ENCODE assay signal across 8 cellular contexts in genomic region chr13:29595380-29596063, GRCh38. TPM values are rescaled to one million over a fixed set of nuclear protein-coding genes. Genes with fewer than 3 reads are reported as not detected.
DNase-seq lines count a peak whose midpoint lies in the region; ATAC-seq lines count a peak whose summit lies in the region.

Gene SLC7A1 (minus strand): TSS chr13:29595688. CDS start chr13:29536188, 59,500 bp downstream.

- DNase-seq in DMS 273 treated with DMSO at 0.1 percent for 48 hours (lab: John Stamatoyannopoulos, UW), result peak; percentile 20
- peak; percentile 78 for DNase-seq in OCI-M1 (lab: John Stamatoyannopoulos, UW)
- DNase-seq in activated T-cell treated with anti-CD3 and anti-CD28 coated beads for 48 hours (ENCODE audit: low read depth), result peak; percentile 88
- peak; percentile 86 for DNase-seq in stimulated activated CD8-positive, alpha-beta memory T cell treated with anti-CD3 and anti-CD28 coated beads, Interleukin-4, amount 100 ng/mL, for 48 hours

- ATAC-seq in GM21447 (IDR thresholded peaks at IDR 0.05; ENCODE audit: unreplicated experiment), result peak; percentile 72

- peak within 1 kb of the TSS; percentile 82 for H3K4me3 ChIP-seq in HUES6 (ENCODE audit: low read depth, low read length)
- peak within 1 kb of the TSS; percentile 84 to 92 for H3K4me3 ChIP-seq in esophagus (ENCODE audit: low read depth in 1 of 2, low read length in 2 of 2)
- peak within 1 kb of the TSS; percentile 80 to 82 for H3K4me3 ChIP-seq in mucosa of rectum (ENCODE audit: low read length in 2 of 2)

- H3K36me3 ChIP-seq in HUES6 (ENCODE audit: control insufficient read depth, insufficient read depth, low read length), result 0 out of 2 replicates have a peak, but pooled peaks cover 4% of the 10 kb centered on the region
- H3K36me3 ChIP-seq in esophagus (ENCODE audit: control insufficient read depth in 2 of 2, insufficient read depth in 2 of 2, low read length in 1 of 2), result no peaks in the 10 kb centered on the region
- H3K36me3 ChIP-seq in mucosa of rectum (ENCODE audit: control insufficient read depth in 2 of 2, insufficient read depth in 2 of 2, low read length in 2 of 2), result no peaks in the 10 kb centered on the region

- H3K9ac ChIP-seq in HUES6 (ENCODE audit: low read length) (peak within 1 kb of the TSS; percentile 99), mucosa of rectum (ENCODE audit: low read depth in 1 of 2, low read length in 2 of 2) (peak within 1 kb of the TSS; percentile 74 to 89)

- H3K27me3 ChIP-seq in HUES6 (ENCODE audit: control insufficient read depth, insufficient read depth, low read length), result peaks cover 14% of the 10 kb centered on the region
- no peaks in the 10 kb centered on the region for H3K27me3 ChIP-seq in esophagus (ENCODE audit: control insufficient read depth in 1 of 2, insufficient read depth in 2 of 2, low read length in 2 of 2)
- peaks cover 0 to 2% of the 10 kb centered on the region in 2 donors for H3K27me3 ChIP-seq in mucosa of rectum (ENCODE audit: control insufficient read depth in 2 of 2, insufficient read depth in 2 of 2, low read length in 2 of 2)

- H3K9me3 ChIP-seq in HUES6 (ENCODE audit: control insufficient read depth, insufficient read depth, low read depth, low read length) (no peaks in the 10 kb centered on the region), esophagus (ENCODE audit: control insufficient read depth in 2 of 2, insufficient read depth in 1 of 2, low read depth in 1 of 2, low read length in 1 of 2) (no peaks in the 10 kb centered on the region), mucosa of rectum (ENCODE audit: control insufficient read depth in 2 of 2, low read length in 2 of 2) (no peaks in the 10 kb centered on the region)

- H3K27ac ChIP-seq in HUES6 (ENCODE audit: low read depth, low read length), result peak within 1 kb of the TSS; percentile 97
- peak within 1 kb of the TSS; percentile 95 to 96 for H3K27ac ChIP-seq in esophagus (ENCODE audit: low read depth in 2 of 2, low read length in 1 of 2)
- H3K27ac ChIP-seq in mucosa of rectum (ENCODE audit: low read depth in 2 of 2, low read length in 2 of 2), result peak within 1 kb of the TSS; percentile 77 to 82

- H3K4me1 ChIP-seq in HUES6 (ENCODE audit: control insufficient read depth, insufficient read depth, low read length) (peaks cover 27% of the 10 kb centered on the region), esophagus (ENCODE audit: control insufficient read depth in 2 of 2, insufficient read depth in 2 of 2, low read length in 1 of 2) (no peaks in the 10 kb centered on the region), mucosa of rectum (ENCODE audit: control insufficient read depth in 2 of 2, insufficient read depth in 2 of 2, low read length in 2 of 2) (peaks cover 4 to 8% of the 10 kb centered on the region in 2 donors)

- 0 to 1% methylated on average over 36 to 98 of the region's 98 CpGs for WGBS in esophagus, 2 donors

RNA-seq across cellular contexts. Expression of gene SLC7A1, which starts in this region (rescaled TPM):
- polyA plus RNA-seq in esophagus, result 10 to 100 TPM; 34.9 to 51.2 TPM

Comparison
In these comparisons a context has a peak if more than half of its experiments do, and no peak if none do; other contexts are left out.
1. Peak in every context shown above with its lines: DNase-seq, ATAC-seq, H3K4me3 ChIP-seq and H3K27ac ChIP-seq.
2. DNase-seq: peak in every context shown above with its lines; median percentile 88 in activated T-cell treated with anti-CD3 and anti-CD28 coated beads for 48 hours; 86 in stimulated activated CD8-positive, alpha-beta memory T cell treated with anti-CD3 and anti-CD28 coated beads, Interleukin-4, amount 100 ng/mL, for 48 hours; 78 in OCI-M1; 20 in DMS 273 treated with DMSO at 0.1 percent for 48 hours.